20 cellular contexts compared by ENCODE assay signal in genomic region chr19:5269279-5269678, GRCh38.
"Had no signal": no experiment of that assay in that cellular context is flagged by ENCODE, and none has a peak within 500 bp of the region (broad histone marks: within the 10 kb centered on the region; RNA-seq: fewer than 3 reads in every experiment).

No MANE protein-coding gene starts in this region.

- ATAC-seq: left lung; lower lobe of right lung; right lobe of liver; stimulated activated effector memory CD8-positive, alpha-beta T cell treated with anti-CD3 and anti-CD28 coated beads, Interleukin-12 subunit alpha, Interleukin-12 subunit beta, amount 100 ng/mL, for 72 hours; stimulated activated naive CD8-positive, alpha-beta T cell treated with anti-CD3 and anti-CD28 coated beads, Interleukin-15, Interleukin-2, amounts not matched to agents 100 U/mL and 50 U/mL, for 24 hours; upper lobe of right lung had no signal

- H3K4me3 Mint-ChIP-seq: immature natural killer cell; memory B cell; mesothelial cell of epicardium; nephron; stimulated activated effector memory CD8-positive, alpha-beta T cell treated with anti-CD3 and anti-CD28 coated beads, Interleukin-12 subunit alpha, Interleukin-12 subunit beta, amount 100 ng/mL, for 72 hours had no signal

- H3K36me3 ChIP-seq: colonic mucosa, neutrophil, right lobe of liver had no signal

- H3K27ac ChIP-seq: colonic mucosa, esophagus squamous epithelium, gastroesophageal sphincter, left lung, lower lobe of right lung, neutrophil, right lobe of liver, tibial nerve, upper lobe of right lung, vagina had no signal

- H3K9me3 ChIP-seq: colonic mucosa, esophagus squamous epithelium, gastroesophageal sphincter, left lung, lower lobe of right lung, neutrophil, right lobe of liver, tibial nerve, upper lobe of right lung, vagina had no signal

- H3K4me3 ChIP-seq: colonic mucosa, esophagus squamous epithelium, gastroesophageal sphincter, left lung, lower lobe of right lung, right lobe of liver, tibial nerve, upper lobe of right lung, vagina had no signal

- H3K27ac Mint-ChIP-seq: immature natural killer cell; memory B cell; mesothelial cell of epicardium; nephron; stimulated activated effector memory CD8-positive, alpha-beta T cell treated with anti-CD3 and anti-CD28 coated beads, Interleukin-12 subunit alpha, Interleukin-12 subunit beta, amount 100 ng/mL, for 72 hours had no signal

- H3K4me1 ChIP-seq: colonic mucosa, gastroesophageal sphincter, left lung, lower lobe of right lung, right lobe of liver, tibial nerve, upper lobe of right lung, vagina had no signal

- DNase-seq: colonic mucosa; effector CD8-positive, alpha-beta T cell; esophagus squamous epithelium; foreskin fibroblast; immature natural killer cell; lower lobe of right lung; right lobe of liver; stimulated activated CD4-positive, alpha-beta T cell treated with anti-CD3 and anti-CD28 coated beads, Interleukin-4, amount 100 ng/mL, for 1 hour; stimulated activated CD8-positive, alpha-beta memory T cell treated with anti-CD3 and anti-CD28 coated beads, Interleukin-4, amount 100 ng/mL, for 48 hours; stimulated activated naive CD8-positive, alpha-beta T cell treated with anti-CD3 and anti-CD28 coated beads, Interleukin-15, Interleukin-2, amounts not matched to agents 100 U/mL and 50 U/mL, for 24 hours; upper lobe of right lung had no signal

- H3K4me1 Mint-ChIP-seq: memory B cell; mesothelial cell of epicardium; nephron; stimulated activated effector memory CD8-positive, alpha-beta T cell treated with anti-CD3 and anti-CD28 coated beads, Interleukin-12 subunit alpha, Interleukin-12 subunit beta, amount 100 ng/mL, for 72 hours had no signal

- H3K27me3 ChIP-seq: colonic mucosa, esophagus squamous epithelium, gastroesophageal sphincter, left lung, neutrophil, right lobe of liver, tibial nerve, upper lobe of right lung, vagina had no signal

- H3K36me3 Mint-ChIP-seq: immature natural killer cell; memory B cell; stimulated activated effector memory CD8-positive, alpha-beta T cell treated with anti-CD3 and anti-CD28 coated beads, Interleukin-12 subunit alpha, Interleukin-12 subunit beta, amount 100 ng/mL, for 72 hours had no signal

- H3K9me3 Mint-ChIP-seq: immature natural killer cell; memory B cell; mesothelial cell of epicardium; nephron; stimulated activated effector memory CD8-positive, alpha-beta T cell treated with anti-CD3 and anti-CD28 coated beads, Interleukin-12 subunit alpha, Interleukin-12 subunit beta, amount 100 ng/mL, for 72 hours had no signal
